16 cellular contexts compared by ENCODE assay signal in the genomic region with DNA sequence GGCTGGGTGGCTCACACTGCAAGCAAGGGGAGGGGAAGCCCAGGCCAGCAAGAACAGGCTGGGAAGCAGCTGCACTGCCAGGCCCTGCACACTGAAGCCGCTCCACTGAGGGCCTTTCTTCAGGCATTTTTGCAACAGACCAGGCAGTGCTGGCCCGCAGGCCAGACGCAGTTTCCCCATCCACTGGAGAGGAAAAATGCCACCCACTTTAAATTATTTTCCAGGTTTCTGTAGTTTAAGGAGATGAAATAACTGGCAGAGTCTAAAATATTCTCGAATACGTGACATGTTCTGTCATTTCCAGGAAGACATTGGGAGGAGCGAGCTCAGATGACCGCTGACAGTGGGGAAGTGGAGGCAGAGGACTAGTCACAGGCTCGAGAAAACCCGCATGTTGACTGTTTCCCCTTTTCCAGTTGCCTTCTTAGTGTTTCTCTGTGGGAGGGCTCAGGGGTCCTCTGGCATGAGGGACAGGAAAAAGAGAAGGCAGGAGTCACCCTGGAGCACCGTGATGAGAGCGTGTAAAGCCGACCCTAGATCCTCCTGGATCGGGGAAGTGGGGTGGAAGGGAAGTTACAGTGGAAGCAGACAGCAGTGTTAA. TPM values are rescaled to one million over a fixed set of nuclear protein-coding genes. Genes with fewer than 3 reads are reported as not detected.
A peak's percentile ranks its signal among the peaks of the same experiment; 100 is the strongest.
DNase-seq lines count a peak whose midpoint lies in the region; ATAC-seq and TF ChIP-seq lines count a peak whose summit lies in the region.
"Had no signal": no experiment of that assay in that cellular context is flagged by ENCODE, and none has a peak within 500 bp of the region (broad histone marks: within the 10 kb centered on the region; RNA-seq: fewer than 3 reads in every experiment).

No MANE protein-coding gene starts in this region.

- H3K4me3 Mint-ChIP-seq in natural killer cell treated with Interleukin-12 subunit alpha and Interleukin-12 subunit beta and Interleukin-15 and Interleukin-18, amount 100 ng/mL, for 72 hours, result no peak overlapping the region
- no peak overlapping the region for H3K4me3 Mint-ChIP-seq in natural killer cell
- H3K4me3 Mint-ChIP-seq in HFFc6, result no peak overlapping the region
- H3K4me3 Mint-ChIP-seq: activated naive CD4-positive, alpha-beta T cell treated with anti-CD3 and anti-CD28 coated beads, Interleukin-2, amount 10 ng/mL, durations not matched to agents 7 days and 5 days; mesothelial cell of epicardium had no signal

- 82 to 89% (median 85%) methylated on average over 12 to 13 of the region's 13 CpGs for WGBS in heart left ventricle, 4 donors

- no peak for TF ChIP-seq CTCF in natural killer cell (IDR thresholded peaks at IDR 0.05)
- TF ChIP-seq CTCF in heart left ventricle (IDR thresholded peaks at IDR 0.05), result no peak
- no peak for TF ChIP-seq CTCF in HFFc6 (IDR thresholded peaks at IDR 0.05)

- peak; percentile 55 for DNase-seq in natural killer cell treated with Interleukin-12 subunit alpha and Interleukin-12 subunit beta and Interleukin-15 and Interleukin-18, amount 100 ng/mL, for 72 hours (ENCODE audit: low spot score)
- DNase-seq in natural killer cell, result no peak
- DNase-seq in heart left ventricle, result peak in 1 of 5 donors; percentile 20
- DNase-seq in HFFc6, result no peak
- DNase-seq in GM03348 (ENCODE audit: low spot score), result no peak
- DNase-seq: activated naive CD4-positive, alpha-beta T cell treated with anti-CD3 and anti-CD28 coated beads, Interleukin-2, amount 10 ng/mL, durations not matched to agents 7 days and 5 days; COR-L47; GDM1; SJCRH30; testis had no signal

- no peaks in the 10 kb centered on the region for H3K4me1 Mint-ChIP-seq in natural killer cell treated with Interleukin-12 subunit alpha and Interleukin-12 subunit beta and Interleukin-15 and Interleukin-18, amount 100 ng/mL, for 72 hours (ENCODE audit: low read depth in 2 of 2)
- H3K4me1 Mint-ChIP-seq in natural killer cell, result no peaks in the 10 kb centered on the region
- 0 out of 2 replicates have a peak, but pooled peaks cover under 1% of the 10 kb centered on the region for H3K4me1 Mint-ChIP-seq in HFFc6 (ENCODE audit: low read depth)
- H3K4me1 Mint-ChIP-seq: activated naive CD4-positive, alpha-beta T cell treated with anti-CD3 and anti-CD28 coated beads, Interleukin-2, amount 10 ng/mL, durations not matched to agents 7 days and 5 days had no signal

- H3K9me3 Mint-ChIP-seq in natural killer cell treated with Interleukin-12 subunit alpha and Interleukin-12 subunit beta and Interleukin-15 and Interleukin-18, amount 100 ng/mL, for 72 hours, result no peaks in the 10 kb centered on the region
- H3K9me3 Mint-ChIP-seq in natural killer cell, result no peaks in the 10 kb centered on the region
- no peaks in the 10 kb centered on the region for H3K9me3 Mint-ChIP-seq in HFFc6
- H3K9me3 Mint-ChIP-seq: activated naive CD4-positive, alpha-beta T cell treated with anti-CD3 and anti-CD28 coated beads, Interleukin-2, amount 10 ng/mL, durations not matched to agents 7 days and 5 days; mesothelial cell of epicardium had no signal

- H3K27ac Mint-ChIP-seq in natural killer cell treated with Interleukin-12 subunit alpha and Interleukin-12 subunit beta and Interleukin-15 and Interleukin-18, amount 100 ng/mL, for 72 hours, result no peak overlapping the region
- H3K27ac Mint-ChIP-seq in natural killer cell (peak overlapping the region in 1 of 2 donors; percentile 36), HFFc6 (no peak overlapping the region; the same call in 1 of the 2 replicates)
- H3K27ac Mint-ChIP-seq: activated naive CD4-positive, alpha-beta T cell treated with anti-CD3 and anti-CD28 coated beads, Interleukin-2, amount 10 ng/mL, durations not matched to agents 7 days and 5 days; mesothelial cell of epicardium had no signal

- no peaks in the 10 kb centered on the region for H3K36me3 Mint-ChIP-seq in natural killer cell treated with Interleukin-12 subunit alpha and Interleukin-12 subunit beta and Interleukin-15 and Interleukin-18, amount 100 ng/mL, for 72 hours
- H3K36me3 Mint-ChIP-seq in natural killer cell, result no peaks in the 10 kb centered on the region
- peaks cover 15% of the 10 kb centered on the region; the same call in 1 of the 2 replicates for H3K36me3 Mint-ChIP-seq in HFFc6 (ENCODE audit: low read depth)
- H3K36me3 Mint-ChIP-seq: activated naive CD4-positive, alpha-beta T cell treated with anti-CD3 and anti-CD28 coated beads, Interleukin-2, amount 10 ng/mL, durations not matched to agents 7 days and 5 days had no signal

- peak overlapping the region in 1 of 2 donors; percentile 24 for H3K9ac ChIP-seq in mucosa of rectum (ENCODE audit: low read depth in 1 of 2, low read length in 2 of 2)
- H3K9ac ChIP-seq: parathyroid adenoma had no signal

- H3K36me3 ChIP-seq in heart left ventricle (peaks cover 0 to 4% (median 0%) of the 10 kb centered on the region in 9 donors), mucosa of rectum (ENCODE audit: control insufficient read depth in 2 of 2, insufficient read depth in 2 of 2, low read length in 2 of 2) (no peaks in the 10 kb centered on the region)
- H3K36me3 ChIP-seq: SJCRH30 had no signal

- peaks cover 0 to 18% (median 0%) of the 10 kb centered on the region in 12 donors for H3K4me1 ChIP-seq in heart left ventricle
- H3K4me1 ChIP-seq in mucosa of rectum (ENCODE audit: control insufficient read depth in 2 of 2, insufficient read depth in 2 of 2, low read length in 2 of 2), result peaks cover 0 to 2% of the 10 kb centered on the region in 2 donors
- H3K4me1 ChIP-seq: parathyroid adenoma, SJCRH30, testis had no signal

- H3K27me3 ChIP-seq in heart left ventricle (no peaks in the 10 kb centered on the region), mucosa of rectum (ENCODE audit: control insufficient read depth in 2 of 2, insufficient read depth in 2 of 2, low read length in 2 of 2) (no peaks in the 10 kb centered on the region)
- H3K27me3 ChIP-seq: body of pancreas, SJCRH30, testis had no signal

- intact Hi-C loops in natural killer cell (cut with micrococcal nuclease) (no loop called here), heart left ventricle (cut with DNase I) (no loop called here)

- TF ChIP-seq POLR2A in heart left ventricle (IDR thresholded peaks at IDR 0.05), result no peak

- no peaks in the 10 kb centered on the region for H3K27me3 Mint-ChIP-seq in natural killer cell treated with Interleukin-12 subunit alpha and Interleukin-12 subunit beta and Interleukin-15 and Interleukin-18, amount 100 ng/mL, for 72 hours
- no peaks in the 10 kb centered on the region for H3K27me3 Mint-ChIP-seq in natural killer cell (ENCODE audit: low read depth in 2 of 2)
- peaks cover 2% of the 10 kb centered on the region for H3K27me3 Mint-ChIP-seq in HFFc6 (ENCODE audit: insufficient read depth)

- no peaks in the 10 kb centered on the region for H3K9me3 ChIP-seq in heart left ventricle
- H3K9me3 ChIP-seq in mucosa of rectum (ENCODE audit: control insufficient read depth in 2 of 2, low read length in 2 of 2), result no peaks in the 10 kb centered on the region
- H3K9me3 ChIP-seq: body of pancreas, SJCRH30, testis had no signal

- H3K4me3 ChIP-seq in heart left ventricle, result no peak overlapping the region
- H3K4me3 ChIP-seq in mucosa of rectum (ENCODE audit: low read length in 2 of 2), result no peak overlapping the region
- H3K4me3 ChIP-seq: body of pancreas, SJCRH30, testis had no signal

- H3K27ac ChIP-seq in heart left ventricle (peak overlapping the region in 2 of 12 donors; percentile 17 to 89), mucosa of rectum (ENCODE audit: low read depth in 2 of 2, low read length in 2 of 2) (peak overlapping the region; percentile 15 to 23)
- H3K27ac ChIP-seq: parathyroid adenoma, SJCRH30, testis had no signal

- ATAC-seq in natural killer cell treated with Interleukin-12 subunit alpha and Interleukin-12 subunit beta and Interleukin-15 and Interleukin-18, amount 100 ng/mL, for 72 hours, result no peak
- no peak for ATAC-seq in natural killer cell
- peak in 3 of 4 donors; percentile 60 to 70 (median 66) for ATAC-seq in heart left ventricle
- no peak for ATAC-seq in SK-N-SH treated with all-trans-retinoic acid at 6 μM for 48 hours
- no peak for ATAC-seq in HG02759 (IDR thresholded peaks at IDR 0.05; ENCODE audit: unreplicated experiment)
- ATAC-seq: body of pancreas had no signal

TF ChIP-seq in SK-N-SH treated with all-trans-retinoic acid at 6 μM for 48 hours, 23 proteins besides CTCF, POLR2A, EP300 and RAD21 (continues in another document):
- TF ChIP-seq PPARA (CRISPR knock-in tag; IDR thresholded peaks at IDR 0.05; ENCODE audit: borderline replicate concordance) (no peak), BACH2 (CRISPR knock-in tag; IDR thresholded peaks at IDR 0.05; ENCODE audit: borderline replicate concordance) (no peak), ZFP3 (CRISPR knock-in tag; IDR thresholded peaks at IDR 0.05) (no peak), CSDC2 (CRISPR knock-in tag; IDR thresholded peaks at IDR 0.05) (no peak), ISL1 (CRISPR knock-in tag; IDR thresholded peaks at IDR 0.05) (no peak), TOX (CRISPR knock-in tag; IDR thresholded peaks at IDR 0.05; ENCODE audit: borderline replicate concordance) (no peak), RARB (CRISPR knock-in tag; IDR thresholded peaks at IDR 0.05) (no peak), SNAI2 (CRISPR knock-in tag; IDR thresholded peaks at IDR 0.05) (no peak), OSR1 (CRISPR knock-in tag; IDR thresholded peaks at IDR 0.05) (no peak)
- TF ChIP-seq, protein P1, sequence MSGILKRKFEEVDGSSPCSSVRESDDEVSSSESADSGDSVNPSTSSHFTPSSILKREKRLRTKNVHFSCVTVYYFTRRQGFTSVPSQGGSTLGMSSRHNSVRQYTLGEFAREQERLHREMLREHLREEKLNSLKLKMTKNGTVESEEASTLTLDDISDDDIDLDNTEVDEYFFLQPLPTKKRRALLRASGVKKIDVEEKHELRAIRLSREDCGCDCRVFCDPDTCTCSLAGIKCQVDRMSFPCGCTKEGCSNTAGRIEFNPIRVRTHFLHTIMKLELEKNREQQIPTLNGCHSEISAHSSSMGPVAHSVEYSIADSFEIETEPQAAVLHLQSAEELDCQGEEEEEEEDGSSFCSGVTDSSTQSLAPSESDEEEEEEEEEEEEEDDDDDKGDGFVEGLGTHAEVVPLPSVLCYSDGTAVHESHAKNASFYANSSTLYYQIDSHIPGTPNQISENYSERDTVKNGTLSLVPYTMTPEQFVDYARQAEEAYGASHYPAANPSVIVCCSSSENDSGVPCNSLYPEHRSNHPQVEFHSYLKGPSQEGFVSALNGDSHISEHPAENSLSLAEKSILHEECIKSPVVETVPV (CRISPR knock-in tag; IDR thresholded peaks at IDR 0.05), result no peak

RNA-seq across cellular contexts. Expression of a gene that starts 53.3 kb away (rescaled TPM):
- 10 to 100 TPM; 12.6 to 20.1 TPM for total RNA-seq in natural killer cell treated with Interleukin-12 subunit alpha and Interleukin-12 subunit beta and Interleukin-15 and Interleukin-18, amount 100 ng/mL, for 72 hours
- 100 to 1,000 TPM in 2 of 3 donors, 10 to 100 TPM in 1; 87.5 to 151 (median 113) TPM for total RNA-seq in natural killer cell
- total RNA-seq in heart left ventricle, result 10 to 100 TPM in 2 of 9 donors, 1 to 10 TPM in 7; 1.2 to 52.4 (median 6.8) TPM
- polyA plus RNA-seq in heart left ventricle, result 1 to 10 TPM in 1 of 2 donors, under 1 TPM in 1; 0.68 to 2.2 TPM
- total RNA-seq in HFFc6 (2021; fragmentation: NEBNext Ultra II Directional; extraction: Animal tissue kit (Norgen Biotek cat#: 25700)), result under 1 TPM in 5 of 6 experiments, not detected in 1; 0.09 to 0.15 (median 0.11) TPM

Comparison
In these comparisons a context has a peak if more than half of its experiments do, and no peak if none do; other contexts are left out.
1. ATAC-seq: peak in heart left ventricle (3 of 4); none in natural killer cell treated with Interleukin-12 subunit alpha and Interleukin-12 subunit beta and Interleukin-15 and Interleukin-18, amount 100 ng/mL, for 72 hours (0 of 2), natural killer cell (0 of 3), SK-N-SH treated with all-trans-retinoic acid at 6 μM for 48 hours (single experiment) and HG02759 (single experiment).